Comparison of ENCODE assay signal across 2 cellular contexts in genomic region chr1:29441916-29442668, GRCh38.
A peak's percentile ranks its signal among the peaks of the same experiment; 100 is the strongest.
TF ChIP-seq lines count a peak whose summit lies in the region.

No MANE protein-coding gene starts in this region.

TF ChIP-seq in HepG2, 621 proteins besides CTCF, POLR2A, EP300 and RAD21:
- TF ChIP-seq ZNF768 (CRISPR knock-in tag; IDR thresholded peaks at IDR 0.05), result peak; percentile 75
- TF ChIP-seq PHF8 (CRISPR knock-in tag; IDR thresholded peaks at IDR 0.05), result no peak

TF ChIP-seq in H1, 55 proteins besides CTCF, POLR2A, EP300 and RAD21:
- TF ChIP-seq TAF1 (IDR thresholded peaks at IDR 0.05; ENCODE audit: low read depth, low read length) (no peak), SRF (IDR thresholded peaks at IDR 0.05; ENCODE audit: low read depth, low read length) (no peak), RFX5 (IDR thresholded peaks at IDR 0.05; ENCODE audit: borderline replicate concordance, low read depth, low read length) (no peak), KDM4A (IDR thresholded peaks at IDR 0.05; ENCODE audit: low read depth, low read length, severe bottlenecking) (no peak), CEBPB (IDR thresholded peaks at IDR 0.05; ENCODE audit: low read depth, low read length) (no peak), SIX5 (IDR thresholded peaks at IDR 0.05; ENCODE audit: low read depth, low read length) (no peak), KDM1A (IDR thresholded peaks at IDR 0.05; ENCODE audit: borderline replicate concordance, low read length) (no peak), EGR1 (IDR thresholded peaks at IDR 0.05; ENCODE audit: borderline replicate concordance, low read depth, low read length) (no peak), ZNF274 (IDR thresholded peaks at IDR 0.05; ENCODE audit: borderline replicate concordance, extremely low read depth, low read length) (no peak)
TF ChIP-seq in H1: peak in this region for 0.
